ENCODE assay signal across 21 cellular contexts in the genomic region with DNA sequence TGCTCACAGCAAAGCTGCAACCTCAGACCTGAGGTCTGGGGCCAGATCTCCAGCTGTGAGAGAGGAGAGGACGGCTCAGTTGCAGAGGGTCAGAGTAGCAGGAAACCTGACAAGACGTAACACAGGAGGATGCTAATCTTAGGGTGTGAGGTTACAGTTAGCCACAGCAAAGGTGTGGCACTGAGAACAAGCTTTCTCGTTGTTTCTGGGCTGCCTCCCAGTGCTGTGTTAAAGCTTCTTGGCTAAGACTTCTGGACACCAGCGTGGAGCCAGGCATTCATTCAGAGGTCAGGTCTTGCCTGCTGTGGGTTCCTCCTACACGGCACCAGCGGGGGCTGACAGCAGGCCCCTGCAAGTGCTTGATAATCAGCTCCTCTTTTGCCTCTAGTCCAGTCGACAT.
DNase-seq lines count a peak whose midpoint lies in the region; ATAC-seq and TF ChIP-seq lines count a peak whose summit lies in the region.
"Had no signal": no experiment of that assay in that cellular context is flagged by ENCODE, and none has a peak within 500 bp of the region (broad histone marks: within the 10 kb centered on the region; RNA-seq: fewer than 3 reads in every experiment).

No MANE protein-coding gene starts in this region.

- no peak overlapping the region for H3K23ac ChIP-seq in mesendoderm (ENCODE audit: low read length)

- peaks cover 4% of the 10 kb centered on the region for H3K9me3 Mint-ChIP-seq in stimulated activated effector memory CD8-positive, alpha-beta T cell treated with anti-CD3 and anti-CD28 coated beads, Interleukin-12 subunit alpha, Interleukin-12 subunit beta, amount 100 ng/mL, for 72 hours
- H3K9me3 Mint-ChIP-seq in activated CD8-positive, alpha-beta T cell treated with anti-CD3 and anti-CD28 coated beads for 36 hours: peaks cover 3% of the 10 kb centered on the region

- no peaks in the 10 kb centered on the region for H3K27me3 Mint-ChIP-seq in activated CD8-positive, alpha-beta T cell treated with anti-CD3 and anti-CD28 coated beads for 36 hours
- H3K27me3 Mint-ChIP-seq: B cell had no signal

- no peaks in the 10 kb centered on the region for H3K36me3 Mint-ChIP-seq in stimulated activated effector memory CD8-positive, alpha-beta T cell treated with anti-CD3 and anti-CD28 coated beads, Interleukin-12 subunit alpha, Interleukin-12 subunit beta, amount 100 ng/mL, for 72 hours
- no peaks in the 10 kb centered on the region for H3K36me3 Mint-ChIP-seq in activated CD8-positive, alpha-beta T cell treated with anti-CD3 and anti-CD28 coated beads for 36 hours (ENCODE audit: low read depth)

- no CpG with 5 or more reads among the region's 7 CpGs for WGBS in mesendoderm (ENCODE audit: extremely low coverage, insufficient coverage, low lambda C conversion rate)

- no peak overlapping the region for H3K27ac Mint-ChIP-seq in stimulated activated effector memory CD8-positive, alpha-beta T cell treated with anti-CD3 and anti-CD28 coated beads, Interleukin-12 subunit alpha, Interleukin-12 subunit beta, amount 100 ng/mL, for 72 hours
- H3K27ac Mint-ChIP-seq in activated CD8-positive, alpha-beta T cell treated with anti-CD3 and anti-CD28 coated beads for 36 hours: no peak overlapping the region
- H3K27ac Mint-ChIP-seq: B cell had no signal

- ATAC-seq in stimulated activated effector memory CD8-positive, alpha-beta T cell treated with anti-CD3 and anti-CD28 coated beads, Interleukin-12 subunit alpha, Interleukin-12 subunit beta, amount 100 ng/mL, for 72 hours: peak; percentile 13
- ATAC-seq in stimulated activated naive CD8-positive, alpha-beta T cell treated with anti-CD3 and anti-CD28 coated beads, Interleukin-15, Interleukin-2, amounts not matched to agents 100 U/mL and 50 U/mL, for 24 hours: no peak
- ATAC-seq in activated CD8-positive, alpha-beta T cell treated with anti-CD3 and anti-CD28 coated beads for 36 hours: no peak
- ATAC-seq in HG03565 (IDR thresholded peaks at IDR 0.05; ENCODE audit: unreplicated experiment): no peak
- ATAC-seq: HepG2, Panc1 had no signal

- no peak overlapping the region for H3K9ac ChIP-seq in mesendoderm (ENCODE audit: low read length)

- H3K4me3 ChIP-seq in mesendoderm (ENCODE audit: low read length): no peak overlapping the region

- no peaks in the 10 kb centered on the region for H3K36me3 ChIP-seq in mesendoderm (ENCODE audit: control insufficient read depth, insufficient read depth, low read length)

- CTCF ChIA-PET in activated CD8-positive, alpha-beta T cell treated with anti-CD3 and anti-CD28 coated beads for 36 hours (lab: Charles Lee): no interaction called here

- H3K4me3 Mint-ChIP-seq in stimulated activated effector memory CD8-positive, alpha-beta T cell treated with anti-CD3 and anti-CD28 coated beads, Interleukin-12 subunit alpha, Interleukin-12 subunit beta, amount 100 ng/mL, for 72 hours: no peak overlapping the region
- H3K4me3 Mint-ChIP-seq in activated CD8-positive, alpha-beta T cell treated with anti-CD3 and anti-CD28 coated beads for 36 hours: no peak overlapping the region
- H3K4me3 Mint-ChIP-seq: B cell had no signal

- no peak overlapping the region for H4K5ac ChIP-seq in mesendoderm (ENCODE audit: low read length)

- no peaks in the 10 kb centered on the region for H3K4me1 Mint-ChIP-seq in stimulated activated effector memory CD8-positive, alpha-beta T cell treated with anti-CD3 and anti-CD28 coated beads, Interleukin-12 subunit alpha, Interleukin-12 subunit beta, amount 100 ng/mL, for 72 hours
- H3K4me1 Mint-ChIP-seq in activated CD8-positive, alpha-beta T cell treated with anti-CD3 and anti-CD28 coated beads for 36 hours (ENCODE audit: low read depth): no peaks in the 10 kb centered on the region
- H3K4me1 Mint-ChIP-seq: B cell had no signal

- H2BK15ac ChIP-seq in mesendoderm (replicated peaks; ENCODE audit: low read depth): no peak overlapping the region

- intact Hi-C loops in activated CD8-positive, alpha-beta T cell treated with anti-CD3 and anti-CD28 coated beads for 36 hours (cut with micrococcal nuclease): no loop called here

- H2AK5ac ChIP-seq in mesendoderm (ENCODE audit: low read length): no peak overlapping the region

- H2BK120ac ChIP-seq in mesendoderm (ENCODE audit: low read depth, low read length): no peak overlapping the region

- POLR2A ChIA-PET in activated CD8-positive, alpha-beta T cell treated with anti-CD3 and anti-CD28 coated beads for 36 hours (lab: Charles Lee): no interaction called here

- H3K79me2 ChIP-seq in mesendoderm (ENCODE audit: control insufficient read depth, insufficient read depth, low read length): no peaks in the 10 kb centered on the region

- no peak for TF ChIP-seq CTCF in activated CD8-positive, alpha-beta T cell treated with anti-CD3 and anti-CD28 coated beads for 36 hours (IDR thresholded peaks at IDR 0.05)

- no peak overlapping the region for H3K27ac ChIP-seq in mesendoderm (ENCODE audit: low read depth, low read length)
- H3K27ac ChIP-seq: 22Rv1 had no signal

- no peaks in the 10 kb centered on the region for H3K4me1 ChIP-seq in mesendoderm (ENCODE audit: control insufficient read depth, low read depth, low read length)

- no peak overlapping the region for H3K4me2 ChIP-seq in mesendoderm (ENCODE audit: low read length)

- H3K27me3 ChIP-seq in mesendoderm (ENCODE audit: insufficient read depth, low read length, poor library complexity): no peaks in the 10 kb centered on the region

- no peak overlapping the region for H2BK5ac ChIP-seq in mesendoderm (ENCODE audit: low read length)

- H3K79me1 ChIP-seq in mesendoderm (ENCODE audit: low read length): no peaks in the 10 kb centered on the region

- DNase-seq in Ammon's horn (ENCODE audit: low spot score) (peak; percentile 8), RPMI8226 (peak; percentile 6), mesendoderm (peak; percentile 28)
- no peak for DNase-seq in stimulated activated effector memory CD8-positive, alpha-beta T cell treated with anti-CD3 and anti-CD28 coated beads, Interleukin-12 subunit alpha, Interleukin-12 subunit beta, amount 100 ng/mL, for 72 hours (ENCODE audit: low spot score in 2 of 2)
- no peak for DNase-seq in stimulated activated naive CD8-positive, alpha-beta T cell treated with anti-CD3 and anti-CD28 coated beads, Interleukin-15, Interleukin-2, amounts not matched to agents 100 U/mL and 50 U/mL, for 24 hours
- no peak for DNase-seq in stimulated activated CD4-positive, alpha-beta T cell treated with anti-CD3 and anti-CD28 coated beads, Interleukin-12 subunit alpha, Interleukin-12 subunit beta, amount 100 ng/mL, for 4 hours
- no peak for DNase-seq in activated CD8-positive, alpha-beta T cell treated with anti-CD3 and anti-CD28 coated beads for 36 hours
- DNase-seq: COR-L47, DMS 273 treated with DMSO at 0.1 percent for 48 hours, DND-41, KG1, MV-4-11, NCI-H1417, NCI-H2171, NCI-H446, NCI-H526 treated with DMSO at 0.1 percent for 48 hours had no signal

- H3K18ac ChIP-seq in mesendoderm (ENCODE audit: low read length): no peak overlapping the region

- H3K56ac ChIP-seq in mesendoderm (ENCODE audit: low read length): no peak overlapping the region

- no peak overlapping the region for H3K4ac ChIP-seq in mesendoderm (ENCODE audit: low read depth, low read length)

- H4K8ac ChIP-seq in mesendoderm (ENCODE audit: low read depth, low read length): no peak overlapping the region

Comparison
In these comparisons a context has a peak if more than half of its experiments do, and no peak if none do; other contexts are left out.
1. DNase-seq: peak in Ammon's horn (single experiment), RPMI8226 (single experiment) and mesendoderm (single experiment); none in stimulated activated effector memory CD8-positive, alpha-beta T cell treated with anti-CD3 and anti-CD28 coated beads, Interleukin-12 subunit alpha, Interleukin-12 subunit beta, amount 100 ng/mL, for 72 hours (0 of 2), stimulated activated naive CD8-positive, alpha-beta T cell treated with anti-CD3 and anti-CD28 coated beads, Interleukin-15, Interleukin-2, amounts not matched to agents 100 U/mL and 50 U/mL, for 24 hours (single experiment), stimulated activated CD4-positive, alpha-beta T cell treated with anti-CD3 and anti-CD28 coated beads, Interleukin-12 subunit alpha, Interleukin-12 subunit beta, amount 100 ng/mL, for 4 hours (single experiment) and activated CD8-positive, alpha-beta T cell treated with anti-CD3 and anti-CD28 coated beads for 36 hours (single experiment).